ENCODE assay signal across 27 cellular contexts in genomic region chr4:79364048-79364447, GRCh38. TPM values are rescaled to one million over a fixed set of nuclear protein-coding genes. Genes with fewer than 3 reads are reported as not detected.
"Had no signal": no experiment of that assay in that cellular context is flagged by ENCODE, and none has a peak within 500 bp of the region (broad histone marks: within the 10 kb centered on the region; RNA-seq: fewer than 3 reads in every experiment).

No MANE protein-coding gene starts in this region.

- H3K9me3 Mint-ChIP-seq: activated B cell treated with CpG ODN at 0.5 μM for 24 hours; activated CD4-positive, alpha-beta T cell treated with anti-CD3 and anti-CD28 coated beads, Interleukin-2, amount 10 ng/mL, durations not matched to agents 24 days and 14 days; activated naive CD4-positive, alpha-beta T cell treated with anti-CD3 and anti-CD28 coated beads for 36 hours; activated T-cell treated with anti-CD3 and anti-CD28 coated beads, Interleukin-2, amount 50 U/mL, for 4 hours; activated T-helper 17 cell treated with anti-CD3 and anti-CD28 coated beads, Interleukin-2, amount 50 U/mL, for 72 hours; central memory CD8-positive, alpha-beta T cell; T-helper 1 cell treated with Interleukin-12 subunit alpha and Interleukin-12 subunit beta and Interleukin-4 antibody, amounts not matched to agents 30 μg/mL and 1 μg/mL, for 36 hours had no signal

- H3K4me3 Mint-ChIP-seq: activated B cell treated with CpG ODN at 0.5 μM for 24 hours; activated CD4-positive, alpha-beta T cell treated with anti-CD3 and anti-CD28 coated beads, Interleukin-2, amount 10 ng/mL, durations not matched to agents 24 days and 14 days; activated CD8-positive, alpha-beta memory T cell treated with anti-CD3 and anti-CD28 coated beads, Interleukin-2, amount 10 ng/mL, durations not matched to agents 7 days and 5 days; activated naive CD4-positive, alpha-beta T cell treated with anti-CD3 and anti-CD28 coated beads for 36 hours; activated naive CD8-positive, alpha-beta T cell; activated T-cell treated with anti-CD3 and anti-CD28 coated beads, Interleukin-2, amount 50 U/mL, for 4 hours; activated T-helper 17 cell treated with anti-CD3 and anti-CD28 coated beads, Interleukin-2, amount 50 U/mL, for 72 hours; brain; central memory CD8-positive, alpha-beta T cell; T-helper 1 cell treated with Interleukin-12 subunit alpha and Interleukin-12 subunit beta and Interleukin-4 antibody, amounts not matched to agents 30 μg/mL and 1 μg/mL, for 36 hours had no signal

- H3K9me3 ChIP-seq: SJSA1 had no signal

- H3K4me3 ChIP-seq: SJSA1 had no signal

- H3K27me3 ChIP-seq: SJSA1 had no signal

- H3K36me3 ChIP-seq: SJSA1 had no signal

- FAIRE-seq: astrocyte, RCC 7860 had no signal

- H3K36me3 Mint-ChIP-seq: activated CD8-positive, alpha-beta memory T cell treated with anti-CD3 and anti-CD28 coated beads, Interleukin-2, amount 10 ng/mL, durations not matched to agents 7 days and 5 days; activated naive CD8-positive, alpha-beta T cell; brain had no signal

- H3K27me3 Mint-ChIP-seq: activated B cell treated with CpG ODN at 0.5 μM for 24 hours; activated CD4-positive, alpha-beta T cell treated with anti-CD3 and anti-CD28 coated beads, Interleukin-2, amount 10 ng/mL, durations not matched to agents 24 days and 14 days; activated CD8-positive, alpha-beta memory T cell treated with anti-CD3 and anti-CD28 coated beads, Interleukin-2, amount 10 ng/mL, durations not matched to agents 7 days and 5 days; activated naive CD8-positive, alpha-beta T cell; activated T-helper 17 cell treated with anti-CD3 and anti-CD28 coated beads, Interleukin-2, amount 50 U/mL, for 72 hours; brain; central memory CD8-positive, alpha-beta T cell had no signal

- H3K4me1 Mint-ChIP-seq: activated B cell treated with CpG ODN at 0.5 μM for 24 hours; activated CD4-positive, alpha-beta T cell treated with anti-CD3 and anti-CD28 coated beads, Interleukin-2, amount 10 ng/mL, durations not matched to agents 24 days and 14 days; activated CD8-positive, alpha-beta memory T cell treated with anti-CD3 and anti-CD28 coated beads, Interleukin-2, amount 10 ng/mL, durations not matched to agents 7 days and 5 days; activated T-helper 17 cell treated with anti-CD3 and anti-CD28 coated beads, Interleukin-2, amount 50 U/mL, for 72 hours; central memory CD8-positive, alpha-beta T cell had no signal

- ATAC-seq: activated CD8-positive, alpha-beta memory T cell treated with anti-CD3 and anti-CD28 coated beads, Interleukin-2, amount 10 ng/mL, durations not matched to agents 7 days and 5 days; activated T-cell treated with anti-CD3 and anti-CD28 coated beads, Interleukin-2, amount 50 U/mL, for 4 hours; activated T-helper 17 cell treated with anti-CD3 and anti-CD28 coated beads, Interleukin-2, amount 50 U/mL, for 72 hours; PC-3 had no signal

- H3K27ac Mint-ChIP-seq: activated B cell treated with CpG ODN at 0.5 μM for 24 hours; activated CD4-positive, alpha-beta T cell treated with anti-CD3 and anti-CD28 coated beads, Interleukin-2, amount 10 ng/mL, durations not matched to agents 24 days and 14 days; activated CD8-positive, alpha-beta memory T cell treated with anti-CD3 and anti-CD28 coated beads, Interleukin-2, amount 10 ng/mL, durations not matched to agents 7 days and 5 days; activated naive CD4-positive, alpha-beta T cell treated with anti-CD3 and anti-CD28 coated beads for 36 hours; activated naive CD8-positive, alpha-beta T cell; activated T-helper 17 cell treated with anti-CD3 and anti-CD28 coated beads, Interleukin-2, amount 50 U/mL, for 72 hours; T-helper 1 cell treated with Interleukin-12 subunit alpha and Interleukin-12 subunit beta and Interleukin-4 antibody, amounts not matched to agents 30 μg/mL and 1 μg/mL, for 36 hours had no signal

- H3K4me1 ChIP-seq: SJSA1 had no signal

- DNase-seq: activated B cell treated with CpG ODN at 0.5 μM for 24 hours; activated CD4-positive, alpha-beta T cell treated with anti-CD3 and anti-CD28 coated beads for 1 hour; activated CD4-positive, alpha-beta T cell treated with anti-CD3 and anti-CD28 coated beads, Interleukin-2, amount 10 ng/mL, durations not matched to agents 24 days and 14 days; activated CD4-positive, alpha-beta T cell treated with anti-CD3 and anti-CD28 coated beads, Interleukin-2, amount 50 U/mL, for 48 hours; activated CD8-positive, alpha-beta memory T cell treated with anti-CD3 and anti-CD28 coated beads, Interleukin-2, amount 10 ng/mL, durations not matched to agents 7 days and 5 days; activated gamma-delta T cell; activated naive CD4-positive, alpha-beta T cell treated with anti-CD3 and anti-CD28 coated beads for 36 hours; activated T-cell treated with anti-CD3 and anti-CD28 coated beads, Interleukin-2, amount 50 U/mL, for 4 hours; amygdala; cortex of kidney; MM.1S; NCI-H1105 treated with DMSO at 0.1 percent for 48 hours; NCI-H1436 treated with DMSO at 0.1 percent for 48 hours; NCI-H1930; NCI-H2107; NCI-H526; PC-3; SHP77; T-helper 9 cell had no signal

RNA-seq across cellular contexts. Expression of gene NAA11, which starts 38.2 kb away (rescaled TPM):
- total RNA-seq: activated B cell treated with CpG ODN at 0.5 μM for 24 hours; activated CD4-positive, alpha-beta T cell treated with anti-CD3 and anti-CD28 coated beads, Interleukin-2, amount 10 ng/mL, durations not matched to agents 24 days and 14 days; activated CD8-positive, alpha-beta memory T cell treated with anti-CD3 and anti-CD28 coated beads, Interleukin-2, amount 10 ng/mL, durations not matched to agents 7 days and 5 days; activated naive CD4-positive, alpha-beta T cell treated with anti-CD3 and anti-CD28 coated beads for 36 hours; activated T-cell treated with anti-CD3 and anti-CD28 coated beads, Interleukin-2, amount 50 U/mL, for 4 hours; activated T-helper 17 cell treated with anti-CD3 and anti-CD28 coated beads, Interleukin-2, amount 50 U/mL, for 72 hours; astrocyte; PC-3; SJSA1 had no signal

RNA-seq across cellular contexts. Expression of gene GK2, which starts 44.0 kb away (rescaled TPM):
- total RNA-seq: activated B cell treated with CpG ODN at 0.5 μM for 24 hours; activated CD4-positive, alpha-beta T cell treated with anti-CD3 and anti-CD28 coated beads, Interleukin-2, amount 10 ng/mL, durations not matched to agents 24 days and 14 days; activated CD8-positive, alpha-beta memory T cell treated with anti-CD3 and anti-CD28 coated beads, Interleukin-2, amount 10 ng/mL, durations not matched to agents 7 days and 5 days; activated naive CD4-positive, alpha-beta T cell treated with anti-CD3 and anti-CD28 coated beads for 36 hours; activated T-cell treated with anti-CD3 and anti-CD28 coated beads, Interleukin-2, amount 50 U/mL, for 4 hours; activated T-helper 17 cell treated with anti-CD3 and anti-CD28 coated beads, Interleukin-2, amount 50 U/mL, for 72 hours; astrocyte; PC-3; SJSA1 had no signal
